In the genomic region with DNA sequence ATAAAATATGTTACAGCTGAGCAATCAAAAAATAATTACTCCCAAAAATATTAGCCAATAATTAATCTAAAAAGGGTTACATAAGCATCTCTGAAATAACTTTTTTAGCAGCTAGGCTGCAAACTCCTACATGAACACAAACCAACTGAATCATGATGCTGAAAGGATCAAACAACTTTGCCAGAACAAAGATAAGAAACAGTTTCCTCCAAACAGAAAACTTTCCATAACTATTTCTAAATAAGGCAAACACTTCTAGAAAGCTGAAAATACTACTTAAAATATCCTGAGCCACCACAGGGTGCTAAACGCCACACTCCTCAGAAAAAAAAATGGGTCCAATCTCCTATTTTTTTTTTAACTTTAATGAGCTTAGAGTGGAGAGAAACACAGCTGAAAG, we compare ENCODE assay signal across 16 cellular contexts.
"Had no signal": no experiment of that assay in that cellular context is flagged by ENCODE, and none has a peak within 500 bp of the region (broad histone marks: within the 10 kb centered on the region; RNA-seq: fewer than 3 reads in every experiment).

No MANE protein-coding gene starts in this region.

- H3K4me1 Mint-ChIP-seq: activated T-helper 17 cell treated with anti-CD3 and anti-CD28 coated beads, Interleukin-2, amount 50 U/mL, for 72 hours had no signal

- H3K9me3 Mint-ChIP-seq: activated naive CD8-positive, alpha-beta T cell treated with anti-CD3 and anti-CD28 coated beads, Interleukin-2, amount 50 U/mL, for 24 hours; activated T-helper 17 cell treated with anti-CD3 and anti-CD28 coated beads, Interleukin-2, amount 50 U/mL, for 72 hours; naive thymus-derived CD4-positive, alpha-beta T cell; stimulated activated naive CD8-positive, alpha-beta T cell treated with anti-CD3 and anti-CD28 coated beads, Interleukin-15, amount 100 ng/mL, for 72 hours had no signal

- H3K4me1 ChIP-seq: right atrium auricular region had no signal

- DNase-seq: activated CD4-positive, alpha-beta T cell treated with anti-CD3 and anti-CD28 coated beads for 1 hour; activated CD4-positive, alpha-beta T cell treated with anti-CD3 and anti-CD28 coated beads, Interleukin-2, amount 50 U/mL, for 4 hours; activated naive CD4-positive, alpha-beta T cell treated with Interleukin-2 at 50 U/mL for 16 hours; activated naive CD8-positive, alpha-beta T cell treated with anti-CD3 and anti-CD28 coated beads, Interleukin-2, amount 50 U/mL, for 24 hours; activated T-cell treated with anti-CD3 and anti-CD28 coated beads for 4 hours; erythroblast; left colon; mucosa of descending colon; naive thymus-derived CD4-positive, alpha-beta T cell; occipital lobe; stimulated activated naive CD8-positive, alpha-beta T cell treated with anti-CD3 and anti-CD28 coated beads, Interleukin-15, amount 100 ng/mL, for 72 hours; testis had no signal

- ATAC-seq: activated naive CD8-positive, alpha-beta T cell treated with anti-CD3 and anti-CD28 coated beads, Interleukin-2, amount 50 U/mL, for 24 hours; activated T-helper 17 cell treated with anti-CD3 and anti-CD28 coated beads, Interleukin-2, amount 50 U/mL, for 72 hours; left colon; mucosa of descending colon; naive thymus-derived CD4-positive, alpha-beta T cell; stimulated activated naive CD8-positive, alpha-beta T cell treated with anti-CD3 and anti-CD28 coated beads, Interleukin-15, amount 100 ng/mL, for 72 hours had no signal

- H3K27ac Mint-ChIP-seq: activated naive CD8-positive, alpha-beta T cell treated with anti-CD3 and anti-CD28 coated beads, Interleukin-2, amount 50 U/mL, for 24 hours; activated T-helper 17 cell treated with anti-CD3 and anti-CD28 coated beads, Interleukin-2, amount 50 U/mL, for 72 hours; naive thymus-derived CD4-positive, alpha-beta T cell; stimulated activated naive CD8-positive, alpha-beta T cell treated with anti-CD3 and anti-CD28 coated beads, Interleukin-15, amount 100 ng/mL, for 72 hours had no signal

- H3K9me3 ChIP-seq: mucosa of descending colon, right atrium auricular region, testis had no signal

- H3K27me3 Mint-ChIP-seq: activated naive CD8-positive, alpha-beta T cell treated with anti-CD3 and anti-CD28 coated beads, Interleukin-2, amount 50 U/mL, for 24 hours; naive thymus-derived CD4-positive, alpha-beta T cell; progenitor cell of endocrine pancreas; stimulated activated naive CD8-positive, alpha-beta T cell treated with anti-CD3 and anti-CD28 coated beads, Interleukin-15, amount 100 ng/mL, for 72 hours had no signal

- H3K27me3 ChIP-seq: right atrium auricular region, testis had no signal

- H3K36me3 ChIP-seq: right atrium auricular region had no signal

- H3K4me3 ChIP-seq: mucosa of descending colon, right atrium auricular region, skin epidermis, testis had no signal

- H3K4me3 Mint-ChIP-seq: activated naive CD8-positive, alpha-beta T cell treated with anti-CD3 and anti-CD28 coated beads, Interleukin-2, amount 50 U/mL, for 24 hours; activated T-helper 17 cell treated with anti-CD3 and anti-CD28 coated beads, Interleukin-2, amount 50 U/mL, for 72 hours; naive thymus-derived CD4-positive, alpha-beta T cell; stimulated activated naive CD8-positive, alpha-beta T cell treated with anti-CD3 and anti-CD28 coated beads, Interleukin-15, amount 100 ng/mL, for 72 hours had no signal

- H3K27ac ChIP-seq: right atrium auricular region, skin epidermis had no signal
